In genomic region chr3:156787926-156788663, GRCh38 we compare ENCODE assay signal across 9 cellular contexts. TPM values are rescaled to one million over a fixed set of nuclear protein-coding genes. Genes with fewer than 3 reads are reported as not detected.
DNase-seq lines count a peak whose midpoint lies in the region; ATAC-seq lines count a peak whose summit lies in the region.
"Had no signal": no experiment of that assay in that cellular context is flagged by ENCODE, and none has a peak within 500 bp of the region (broad histone marks: within the 10 kb centered on the region; RNA-seq: fewer than 3 reads in every experiment).

No MANE protein-coding gene starts in this region.

- peak; percentile 64 for DNase-seq in stimulated activated CD4-positive, alpha-beta T cell treated with anti-CD3 and anti-CD28 coated beads, Interleukin-1b, Interleukin-23, amount 100 ng/mL, for 48 hours
- DNase-seq in stimulated activated CD4-positive, alpha-beta T cell treated with anti-CD3 and anti-CD28 coated beads, Interleukin-4, amount 100 ng/mL, for 4 hours = no peak
- no peak for DNase-seq in activated T-helper 1 cell treated with anti-CD3 and anti-CD28 coated beads, Interleukin-12 subunit alpha, Interleukin-12 subunit beta, Interleukin-2, Interleukin-4 antibody, amounts not matched to agents 30 ng/mL and 10 ng/mL and 1 ng/mL, durations not matched to agents 14 hours and 24 hours and 36 hours (ENCODE audit: low spot score)
- DNase-seq in trophoblast cell = peak; percentile 55 to 61
- DNase-seq in CD1c-positive myeloid dendritic cell (ENCODE audit: extremely low spot score) = no peak
- no peak for DNase-seq in CD4-positive, alpha-beta memory T cell
- DNase-seq in NCI-H1417 (lab: John Stamatoyannopoulos, UW) = no peak
- DNase-seq: activated naive CD8-positive, alpha-beta T cell treated with anti-CD3 and anti-CD28 coated beads, Interleukin-2, amount 10 ng/mL, durations not matched to agents 7 days and 5 days had no signal

- no peak overlapping the region for H2AK5ac ChIP-seq in trophoblast cell (ENCODE audit: low read length)

- no peaks in the 10 kb centered on the region for H3K79me2 ChIP-seq in trophoblast cell (ENCODE audit: control insufficient read depth, insufficient read depth, low read length, poor library complexity)

- no peak overlapping the region for H3K4ac ChIP-seq in trophoblast cell (ENCODE audit: low read depth, low read length)

- no peak overlapping the region for H4K12ac ChIP-seq in trophoblast cell (ENCODE audit: low read depth, low read length)

- peak; percentile 66 for ATAC-seq in HG03280 (IDR thresholded peaks at IDR 0.05; ENCODE audit: unreplicated experiment)

- H3K36me3 ChIP-seq in trophoblast cell (ENCODE audit: control insufficient read depth in 1 of 2, insufficient read depth in 2 of 2, low read length in 2 of 2) = no peaks in the 10 kb centered on the region
- no peaks in the 10 kb centered on the region for H3K36me3 ChIP-seq in CD4-positive, alpha-beta memory T cell (ENCODE audit: insufficient read depth, low read length)

- no peak overlapping the region for H4K91ac ChIP-seq in trophoblast cell (ENCODE audit: low read depth, low read length)

- CTCF ChIA-PET in CD4-positive, alpha-beta memory T cell (lab: Charles Lee; ENCODE audit: partially characterized antibody) = no interaction called here

- H3K18ac ChIP-seq in trophoblast cell (ENCODE audit: low read length) = no peak overlapping the region

- intact Hi-C loops in activated T-helper 1 cell treated with anti-CD3 and anti-CD28 coated beads, Interleukin-12 subunit alpha, Interleukin-12 subunit beta, Interleukin-2, Interleukin-4 antibody, amounts not matched to agents 30 ng/mL and 10 ng/mL and 1 ng/mL, durations not matched to agents 14 hours and 24 hours and 36 hours (cut with micrococcal nuclease) = loop anchor here (1.0 to 5.0 kb wide), 4 partner anchors 25 to 111 kb away; partner anchors contain the start of gene LEKR1
- intact Hi-C loops in CD4-positive, alpha-beta memory T cell (cut with micrococcal nuclease) = no loop called here

- H2BK120ac ChIP-seq in trophoblast cell (ENCODE audit: insufficient read depth, low read length, poor library complexity) = no peak overlapping the region

- no peak overlapping the region for H3K4me3 Mint-ChIP-seq in activated T-helper 1 cell treated with anti-CD3 and anti-CD28 coated beads, Interleukin-12 subunit alpha, Interleukin-12 subunit beta, Interleukin-2, Interleukin-4 antibody, amounts not matched to agents 30 ng/mL and 10 ng/mL and 1 ng/mL, durations not matched to agents 14 hours and 24 hours and 36 hours
- no peak overlapping the region for H3K4me3 Mint-ChIP-seq in CD4-positive, alpha-beta memory T cell
- H3K4me3 Mint-ChIP-seq: activated naive CD8-positive, alpha-beta T cell treated with anti-CD3 and anti-CD28 coated beads, Interleukin-2, amount 10 ng/mL, durations not matched to agents 7 days and 5 days had no signal

- peak overlapping the region; percentile 10 for H3K27ac Mint-ChIP-seq in activated T-helper 1 cell treated with anti-CD3 and anti-CD28 coated beads, Interleukin-12 subunit alpha, Interleukin-12 subunit beta, Interleukin-2, Interleukin-4 antibody, amounts not matched to agents 30 ng/mL and 10 ng/mL and 1 ng/mL, durations not matched to agents 14 hours and 24 hours and 36 hours
- peak overlapping the region in 1 of 7 donors; percentile 22 for H3K27ac Mint-ChIP-seq in CD4-positive, alpha-beta memory T cell
- H3K27ac Mint-ChIP-seq: activated naive CD8-positive, alpha-beta T cell treated with anti-CD3 and anti-CD28 coated beads, Interleukin-2, amount 10 ng/mL, durations not matched to agents 7 days and 5 days had no signal

- no peak overlapping the region for H2AFZ ChIP-seq in trophoblast cell (ENCODE audit: insufficient read depth, low read length, poor library complexity)

- H3K9me3 Mint-ChIP-seq in activated T-helper 1 cell treated with anti-CD3 and anti-CD28 coated beads, Interleukin-12 subunit alpha, Interleukin-12 subunit beta, Interleukin-2, Interleukin-4 antibody, amounts not matched to agents 30 ng/mL and 10 ng/mL and 1 ng/mL, durations not matched to agents 14 hours and 24 hours and 36 hours = no peaks in the 10 kb centered on the region
- H3K9me3 Mint-ChIP-seq in CD4-positive, alpha-beta memory T cell = peaks cover 0 to 2% (median 0%) of the 10 kb centered on the region in 8 donors
- H3K9me3 Mint-ChIP-seq: activated naive CD8-positive, alpha-beta T cell treated with anti-CD3 and anti-CD28 coated beads, Interleukin-2, amount 10 ng/mL, durations not matched to agents 7 days and 5 days had no signal

- no peaks in the 10 kb centered on the region for H3K9me3 ChIP-seq in trophoblast cell (ENCODE audit: insufficient read depth, low read depth, low read length)
- no peaks in the 10 kb centered on the region for H3K9me3 ChIP-seq in CD4-positive, alpha-beta memory T cell (ENCODE audit: control insufficient read depth in 1 of 2, low read length in 2 of 2)

- H3K27me3 Mint-ChIP-seq in activated T-helper 1 cell treated with anti-CD3 and anti-CD28 coated beads, Interleukin-12 subunit alpha, Interleukin-12 subunit beta, Interleukin-2, Interleukin-4 antibody, amounts not matched to agents 30 ng/mL and 10 ng/mL and 1 ng/mL, durations not matched to agents 14 hours and 24 hours and 36 hours (ENCODE audit: insufficient read depth) = no peaks in the 10 kb centered on the region
- no peaks in the 10 kb centered on the region for H3K27me3 Mint-ChIP-seq in CD4-positive, alpha-beta memory T cell
- H3K27me3 Mint-ChIP-seq: activated naive CD8-positive, alpha-beta T cell treated with anti-CD3 and anti-CD28 coated beads, Interleukin-2, amount 10 ng/mL, durations not matched to agents 7 days and 5 days had no signal

- no peak overlapping the region for H3K23ac ChIP-seq in trophoblast cell (ENCODE audit: low read length)

- H3K4me2 ChIP-seq in trophoblast cell (ENCODE audit: low read length) = no peak overlapping the region

- H3K4me1 ChIP-seq in trophoblast cell (ENCODE audit: control insufficient read depth in 1 of 2, insufficient read depth in 2 of 2, low read length in 2 of 2) = peaks cover 2 to 8% of the 10 kb centered on the region in 2 experiments
- peaks cover 5% of the 10 kb centered on the region for H3K4me1 ChIP-seq in CD4-positive, alpha-beta memory T cell (ENCODE audit: insufficient read depth, low read length)

- H3K79me1 ChIP-seq in trophoblast cell (ENCODE audit: low read length) = peaks cover 11% of the 10 kb centered on the region

- no CpG with 5 or more reads among the region's 1 CpG for WGBS in trophoblast cell (ENCODE audit: extremely low coverage, insufficient coverage, insufficient read length)

- no peaks in the 10 kb centered on the region for H3K27me3 ChIP-seq in trophoblast cell (ENCODE audit: insufficient read depth, low read length)
- H3K27me3 ChIP-seq in CD4-positive, alpha-beta memory T cell (ENCODE audit: insufficient read depth, low read length) = no peaks in the 10 kb centered on the region

- peak overlapping the region; percentile 5 for H3K27ac ChIP-seq in trophoblast cell (ENCODE audit: low read depth, low read length)
- no peak overlapping the region for H3K27ac ChIP-seq in CD4-positive, alpha-beta memory T cell (ENCODE audit: low read depth, low read length)

- no peak overlapping the region for H3K14ac ChIP-seq in trophoblast cell (ENCODE audit: low read length)

- peaks cover 16% of the 10 kb centered on the region for H3K36me3 Mint-ChIP-seq in activated T-helper 1 cell treated with anti-CD3 and anti-CD28 coated beads, Interleukin-12 subunit alpha, Interleukin-12 subunit beta, Interleukin-2, Interleukin-4 antibody, amounts not matched to agents 30 ng/mL and 10 ng/mL and 1 ng/mL, durations not matched to agents 14 hours and 24 hours and 36 hours (ENCODE audit: low read depth)
- H3K36me3 Mint-ChIP-seq in CD4-positive, alpha-beta memory T cell = peaks cover 0 to 17% of the 10 kb centered on the region in 2 donors

- H3K9ac ChIP-seq in trophoblast cell (ENCODE audit: low read length) = no peak overlapping the region

- no peak overlapping the region for H3K4me3 ChIP-seq in trophoblast cell (ENCODE audit: low read depth, low read length)
- no peak overlapping the region for H3K4me3 ChIP-seq in CD4-positive, alpha-beta memory T cell (ENCODE audit: low read length in 2 of 2)

- peaks cover 48% of the 10 kb centered on the region for H3K4me1 Mint-ChIP-seq in activated T-helper 1 cell treated with anti-CD3 and anti-CD28 coated beads, Interleukin-12 subunit alpha, Interleukin-12 subunit beta, Interleukin-2, Interleukin-4 antibody, amounts not matched to agents 30 ng/mL and 10 ng/mL and 1 ng/mL, durations not matched to agents 14 hours and 24 hours and 36 hours (ENCODE audit: low read depth)
- peaks cover 4 to 11% (median 7%) of the 10 kb centered on the region in 4 donors for H3K4me1 Mint-ChIP-seq in CD4-positive, alpha-beta memory T cell

- POLR2A ChIA-PET in CD4-positive, alpha-beta memory T cell (lab: Charles Lee; ENCODE audit: partially characterized antibody) = interaction anchor here (1.0 kb wide), 1 partner anchor 9 kb away, joined by 3 read pairs; no protein-coding TSS in a partner anchor

- H2BK12ac ChIP-seq in trophoblast cell (ENCODE audit: low read length) = peak overlapping the region; percentile 30

- no peak overlapping the region for H4K8ac ChIP-seq in trophoblast cell (ENCODE audit: low read depth, low read length)

- no peak overlapping the region for H2BK5ac ChIP-seq in trophoblast cell (ENCODE audit: low read depth, low read length, poor library complexity)

RNA-seq across cellular contexts. Expression of gene LEKR1, which starts 38.1 kb away (rescaled TPM):
- 0.57 TPM in 1 of 2 replicates, not detected in the other for total RNA-seq in activated T-helper 1 cell treated with anti-CD3 and anti-CD28 coated beads, Interleukin-12 subunit alpha, Interleukin-12 subunit beta, Interleukin-2, Interleukin-4 antibody, amounts not matched to agents 30 ng/mL and 10 ng/mL and 1 ng/mL, durations not matched to agents 14 hours and 24 hours and 36 hours
- 0.04 and 0.14 TPM in 2 replicates for polyA plus RNA-seq in trophoblast cell (2013)
- total RNA-seq in CD4-positive, alpha-beta memory T cell = 1 to 10 TPM; 2.1 to 2.9 TPM
- under 1 TPM; 0.53 to 0.55 TPM for polyA plus RNA-seq in CD4-positive, alpha-beta memory T cell

Comparison
In these comparisons a context has a peak if more than half of its experiments do, and no peak if none do; other contexts are left out.
1. DNase-seq: peak in stimulated activated CD4-positive, alpha-beta T cell treated with anti-CD3 and anti-CD28 coated beads, Interleukin-1b, Interleukin-23, amount 100 ng/mL, for 48 hours (single experiment) and trophoblast cell (2 of 2); none in stimulated activated CD4-positive, alpha-beta T cell treated with anti-CD3 and anti-CD28 coated beads, Interleukin-4, amount 100 ng/mL, for 4 hours (0 of 2), activated T-helper 1 cell treated with anti-CD3 and anti-CD28 coated beads, Interleukin-12 subunit alpha, Interleukin-12 subunit beta, Interleukin-2, Interleukin-4 antibody, amounts not matched to agents 30 ng/mL and 10 ng/mL and 1 ng/mL, durations not matched to agents 14 hours and 24 hours and 36 hours (single experiment), CD1c-positive myeloid dendritic cell (single experiment), CD4-positive, alpha-beta memory T cell (0 of 5) and NCI-H1417 (0 of 3).